13 cellular contexts compared by ENCODE assay signal in the genomic region with DNA sequence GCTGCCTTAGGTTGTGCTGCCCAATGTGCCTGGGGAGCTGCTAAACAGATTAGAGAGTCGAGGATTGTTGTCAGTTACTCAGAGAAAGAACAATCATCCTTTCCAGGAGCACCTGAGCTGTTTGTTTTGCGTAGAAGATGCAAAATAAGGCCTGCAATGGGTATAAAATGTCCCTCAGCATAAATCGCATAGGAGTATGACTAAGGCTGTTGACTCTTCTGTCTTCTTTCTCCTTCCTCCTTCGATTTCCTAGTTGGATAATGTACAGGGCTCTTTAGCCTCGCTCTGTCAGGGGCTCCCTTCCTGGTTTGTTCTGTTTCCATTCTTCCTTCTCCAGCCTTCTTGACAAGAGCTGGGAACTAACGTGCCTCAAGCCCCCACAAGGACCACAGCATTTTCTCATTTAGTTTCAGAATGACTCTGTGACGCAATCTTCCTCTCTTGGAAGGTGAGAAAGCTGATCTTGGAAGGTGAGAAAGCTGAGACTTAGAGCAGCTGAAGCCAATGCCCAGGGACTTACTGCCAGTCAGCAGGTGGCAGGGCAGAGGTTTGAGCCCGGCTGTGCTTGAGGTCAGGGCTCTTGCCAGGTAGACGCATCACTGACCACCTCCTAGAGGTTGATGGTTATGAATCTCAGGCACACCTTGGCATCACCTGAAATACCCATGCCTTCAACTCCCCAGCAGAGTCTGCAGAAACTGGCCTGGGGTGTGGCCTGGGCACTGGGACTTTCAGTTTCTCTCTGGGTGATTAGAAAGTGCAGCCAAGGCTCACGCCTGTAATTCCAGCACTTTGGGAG. TPM values are rescaled to one million over a fixed set of nuclear protein-coding genes. Genes with fewer than 3 reads are reported as not detected.
DNase-seq lines count a peak whose midpoint lies in the region; ATAC-seq, FAIRE-seq and TF ChIP-seq lines count a peak whose summit lies in the region.
"Not testable (repeated sequence)": the region's sequence is repeated elsewhere in the genome, so short reads cannot be mapped to it uniquely, and the experiment has no call there.
"Had no signal": no experiment of that assay in that cellular context is flagged by ENCODE, and none has a peak within 500 bp of the region (broad histone marks: within the 10 kb centered on the region; RNA-seq: fewer than 3 reads in every experiment).

No MANE protein-coding gene starts in this region.

- TF ChIP-seq CTCF in activated B cell treated with CpG ODN at 0.5 μM for 24 hours (IDR thresholded peaks at IDR 0.05) = not testable (repeated sequence)
- TF ChIP-seq CTCF in epithelial cell of proximal tubule (conservative IDR thresholded peaks at IDR 0.05; ENCODE audit: low read depth, low read length) = peak; percentile 10

- not testable (repeated sequence) for DNase-seq in GM18507 (ENCODE audit: extremely low spot score, insufficient read length, low read depth); activated B cell treated with CpG ODN at 0.5 μM for 24 hours; epithelial cell of proximal tubule (ENCODE audit: low read depth); stimulated activated naive B cell treated with anti-CD40 and anti-IgM and Interleukin-4, amounts not matched to agents 10 μg/mL and 1 μg/mL and 100 μg/mL, for 72 hours

- ATAC-seq in GM19438 (IDR thresholded peaks at IDR 0.05; ENCODE audit: low read depth, unreplicated experiment) (peak; percentile 51), GM21825 (IDR thresholded peaks at IDR 0.05; ENCODE audit: unreplicated experiment) (peak; percentile 44), HG03045 (IDR thresholded peaks at IDR 0.05; ENCODE audit: unreplicated experiment) (peak; percentile 62), HG03521 (IDR thresholded peaks at IDR 0.05; ENCODE audit: unreplicated experiment) (peak; percentile 50), activated B cell treated with CpG ODN at 0.5 μM for 24 hours (ENCODE audit: low read depth) (peak; percentile 71)
- peak; percentile 55 to 61 for ATAC-seq in stimulated activated naive B cell treated with anti-CD40 and anti-IgM and Interleukin-4, amounts not matched to agents 10 μg/mL and 1 μg/mL and 100 μg/mL, for 72 hours (replicated peaks)

- H3K27ac Mint-ChIP-seq in activated B cell treated with CpG ODN at 0.5 μM for 24 hours = peak overlapping the region; percentile 77
- H3K27ac Mint-ChIP-seq in stimulated activated naive B cell treated with anti-CD40 and anti-IgM and Interleukin-4, amounts not matched to agents 10 μg/mL and 1 μg/mL and 100 μg/mL, for 72 hours = peak overlapping the region; percentile 66

- intact Hi-C loops in activated B cell treated with CpG ODN at 0.5 μM for 24 hours (cut with micrococcal nuclease) = not testable (repeated sequence)

- not testable (repeated sequence) for H3K9me3 Mint-ChIP-seq in activated B cell treated with CpG ODN at 0.5 μM for 24 hours; stimulated activated naive B cell treated with anti-CD40 and anti-IgM and Interleukin-4, amounts not matched to agents 10 μg/mL and 1 μg/mL and 100 μg/mL, for 72 hours

- peaks cover 16% of the 10 kb centered on the region for H3K4me1 Mint-ChIP-seq in activated B cell treated with CpG ODN at 0.5 μM for 24 hours
- peaks cover 0 to 11% of the 10 kb centered on the region in 2 donors for H3K4me1 Mint-ChIP-seq in stimulated activated naive B cell treated with anti-CD40 and anti-IgM and Interleukin-4, amounts not matched to agents 10 μg/mL and 1 μg/mL and 100 μg/mL, for 72 hours

- H3K4me3 Mint-ChIP-seq in activated B cell treated with CpG ODN at 0.5 μM for 24 hours = peak overlapping the region; percentile 71
- H3K4me3 Mint-ChIP-seq in stimulated activated naive B cell treated with anti-CD40 and anti-IgM and Interleukin-4, amounts not matched to agents 10 μg/mL and 1 μg/mL and 100 μg/mL, for 72 hours = not testable (repeated sequence)

- not testable (repeated sequence) for H3K4me3 ChIP-seq in epithelial cell of proximal tubule (ENCODE audit: low read depth, low read length)

- CTCF ChIA-PET in activated B cell treated with CpG ODN at 0.5 μM for 24 hours (lab: Charles Lee) = not testable (repeated sequence)

- not testable (repeated sequence) for H3K36me3 Mint-ChIP-seq in activated B cell treated with CpG ODN at 0.5 μM for 24 hours (ENCODE audit: low read depth)
- H3K36me3 Mint-ChIP-seq in stimulated activated naive B cell treated with anti-CD40 and anti-IgM and Interleukin-4, amounts not matched to agents 10 μg/mL and 1 μg/mL and 100 μg/mL, for 72 hours = peaks cover 10 to 17% of the 10 kb centered on the region in 2 donors

- H3K27me3 Mint-ChIP-seq in activated B cell treated with CpG ODN at 0.5 μM for 24 hours; stimulated activated naive B cell treated with anti-CD40 and anti-IgM and Interleukin-4, amounts not matched to agents 10 μg/mL and 1 μg/mL and 100 μg/mL, for 72 hours: not testable (repeated sequence)

- peak; percentile 87 for FAIRE-seq in GM18507 (lab: Jason Lieb, UNC)

- POLR2A ChIA-PET in activated B cell treated with CpG ODN at 0.5 μM for 24 hours (lab: Charles Lee) = interaction anchor here (0.5 kb wide), 1 partner anchor 266 kb away, joined by 3 read pairs; no protein-coding TSS in a partner anchor

RNA-seq across cellular contexts. Expression of a gene that starts 1.5 kb away (rescaled TPM):
- total RNA-seq in activated B cell treated with CpG ODN at 0.5 μM for 24 hours (not detected in 2 replicates), epithelial cell of proximal tubule (46.7 and 69.7 TPM in 2 replicates)
- total RNA-seq: cerebellum, left ventricle myocardium inferior had no signal

RNA-seq across cellular contexts. Expression of a gene that starts 19.1 kb away (rescaled TPM):
- total RNA-seq in activated B cell treated with CpG ODN at 0.5 μM for 24 hours (0.35 TPM in 1 of 2 replicates, not detected in the other), epithelial cell of proximal tubule (15.2 and 63.5 TPM in 2 replicates)
- total RNA-seq: cerebellum, myocyte had no signal

RNA-seq across cellular contexts. Expression of a gene that starts 30.9 kb away (rescaled TPM):
- total RNA-seq in activated B cell treated with CpG ODN at 0.5 μM for 24 hours = not detected in 2 replicates
- total RNA-seq in epithelial cell of proximal tubule = 0.22 and 2.8 TPM in 2 replicates
- total RNA-seq: cerebellum, left ventricle myocardium inferior, myocyte, spleen, stomach had no signal

RNA-seq across cellular contexts. Expression of a gene that starts 54.4 kb away (rescaled TPM):
- 42.6 and 51.0 TPM in 2 replicates for total RNA-seq in activated B cell treated with CpG ODN at 0.5 μM for 24 hours
- total RNA-seq in epithelial cell of proximal tubule = 11.5 and 16.9 TPM in 2 replicates

RNA-seq across cellular contexts. Expression of a gene that starts 54.8 kb away (rescaled TPM):
- total RNA-seq in activated B cell treated with CpG ODN at 0.5 μM for 24 hours = 60.3 and 71.5 TPM in 2 replicates
- 30.8 and 47.9 TPM in 2 replicates for total RNA-seq in epithelial cell of proximal tubule

Comparison
In these comparisons a context has a peak if more than half of its experiments do, and no peak if none do; other contexts are left out.
1. RNA of a gene that starts 1.5 kb away (total RNA-seq): 46.7 to 69.7 TPM in epithelial cell of proximal tubule; not detected in activated B cell treated with CpG ODN at 0.5 μM for 24 hours; every median in the first group is over 10 times any median in the second.
2. RNA of a gene that starts 19.1 kb away (total RNA-seq): 15.2 to 63.5 TPM in epithelial cell of proximal tubule; 0.35 TPM in activated B cell treated with CpG ODN at 0.5 μM for 24 hours; every median in the first group is over 10 times any median in the second.
3. Peak in every context shown above with its lines, with median percentiles within 50 percentile points of each other: ATAC-seq.